Comparison of ENCODE assay signal across 8 cellular contexts in genomic region chr5:59126665-59127354, GRCh38.
DNase-seq lines count a peak whose midpoint lies in the region; ATAC-seq and TF ChIP-seq lines count a peak whose summit lies in the region.

No MANE protein-coding gene starts in this region.

- ATAC-seq in activated naive CD4-positive, alpha-beta T cell treated with anti-CD3 and anti-CD28 coated beads, Interleukin-2, amount 50 U/mL, for 72 hours = peak; percentile 17 to 26
- no peak for ATAC-seq in right lobe of liver
- no peak for ATAC-seq in HG03280 (IDR thresholded peaks at IDR 0.05; ENCODE audit: unreplicated experiment)

- H3K4me1 ChIP-seq in right lobe of liver (no peaks in the 10 kb centered on the region), uterus (no peaks in the 10 kb centered on the region)

- TF ChIP-seq CTCF in brain microvascular endothelial cell (IDR thresholded peaks at IDR 0.05; ENCODE audit: low read depth, low read length, missing control alignments) = no peak
- no peak for TF ChIP-seq CTCF in right lobe of liver (IDR thresholded peaks at IDR 0.05)
- TF ChIP-seq CTCF in uterus (IDR thresholded peaks at IDR 0.05) = no peak

- H3K27me3 ChIP-seq in brain microvascular endothelial cell (replicated peaks) (no peaks in the 10 kb centered on the region), right lobe of liver (no peaks in the 10 kb centered on the region), uterus (no peaks in the 10 kb centered on the region)

- 67% methylated on average over 11 of the region's 11 CpGs for WGBS in right lobe of liver (ENCODE audit: insufficient coverage, low coverage, low lambda C conversion rate, missing lambda C conversion rate)

- no peaks in the 10 kb centered on the region for H3K9me3 Mint-ChIP-seq in activated naive CD4-positive, alpha-beta T cell treated with anti-CD3 and anti-CD28 coated beads, Interleukin-2, amount 50 U/mL, for 72 hours

- H3K27ac ChIP-seq in brain microvascular endothelial cell = peak overlapping the region; percentile 96
- peak overlapping the region in 2 of 3 donors; percentile 20 to 49 for H3K27ac ChIP-seq in right lobe of liver
- H3K27ac ChIP-seq in uterus = peak overlapping the region; percentile 45 to 58

- H3K36me3 ChIP-seq in brain microvascular endothelial cell (replicated peaks) (no peaks in the 10 kb centered on the region), right lobe of liver (no peaks in the 10 kb centered on the region), uterus (no peaks in the 10 kb centered on the region)

- no peak overlapping the region for H3K27ac Mint-ChIP-seq in activated naive CD4-positive, alpha-beta T cell treated with anti-CD3 and anti-CD28 coated beads, Interleukin-2, amount 50 U/mL, for 72 hours

- intact Hi-C loops in right lobe of liver (cut with DNase I) = no loop called here
- intact Hi-C loops in uterus (cut with DNase I; ENCODE audit: low total_unique reads) = no loop called here

- no peak for DNase-seq in activated naive CD4-positive, alpha-beta T cell treated with anti-CD3 and anti-CD28 coated beads, Interleukin-2, amount 50 U/mL, for 72 hours (ENCODE audit: low spot score in 2 of 2)
- no peak for DNase-seq in activated naive CD4-positive, alpha-beta T cell (lab: John Stamatoyannopoulos, UW)
- peak; percentile 53 for DNase-seq in brain microvascular endothelial cell
- DNase-seq in right lobe of liver = no peak
- DNase-seq in uterus = peak in 1 of 2 donors; percentile 17
- DNase-seq in T1000 (lab: John Stamatoyannopoulos, UW) = no peak
- no peak for DNase-seq in stimulated activated CD4-positive, alpha-beta T cell treated with anti-CD3 and anti-CD28 coated beads, Interleukin-12 subunit alpha, Interleukin-12 subunit beta, amount 100 ng/mL, for 4 hours

- H3K9me3 ChIP-seq in right lobe of liver (no peaks in the 10 kb centered on the region), uterus (no peaks in the 10 kb centered on the region)

- H3K4me3 ChIP-seq in brain microvascular endothelial cell (ENCODE audit: low read depth, low read length) = peak overlapping the region; percentile 9
- H3K4me3 ChIP-seq in right lobe of liver = no peak overlapping the region
- H3K4me3 ChIP-seq in uterus = peak overlapping the region in 1 of 2 donors; percentile 30

- H3K36me3 Mint-ChIP-seq in activated naive CD4-positive, alpha-beta T cell treated with anti-CD3 and anti-CD28 coated beads, Interleukin-2, amount 50 U/mL, for 72 hours = no peaks in the 10 kb centered on the region

- in situ Hi-C loops in brain microvascular endothelial cell (cut with HindIII; ENCODE audit: low pct_ligation_motif_present, low sequenced_read_pairs) = no loop called here

- no peak for TF ChIP-seq POLR2A in right lobe of liver (IDR thresholded peaks at IDR 0.05)
- no peak for TF ChIP-seq POLR2A in uterus (IDR thresholded peaks at IDR 0.05)

Comparison
In these comparisons a context has a peak if more than half of its experiments do, and no peak if none do; other contexts are left out.
1. ATAC-seq: peak in activated naive CD4-positive, alpha-beta T cell treated with anti-CD3 and anti-CD28 coated beads, Interleukin-2, amount 50 U/mL, for 72 hours (2 of 2); none in right lobe of liver (0 of 4) and HG03280 (single experiment).
2. H3K27ac ChIP-seq: peak in every context shown above with its lines; median percentile 96 in brain microvascular endothelial cell; 52 in uterus; 34 in right lobe of liver.